10 cellular contexts compared by ENCODE assay signal in the genomic region with DNA sequence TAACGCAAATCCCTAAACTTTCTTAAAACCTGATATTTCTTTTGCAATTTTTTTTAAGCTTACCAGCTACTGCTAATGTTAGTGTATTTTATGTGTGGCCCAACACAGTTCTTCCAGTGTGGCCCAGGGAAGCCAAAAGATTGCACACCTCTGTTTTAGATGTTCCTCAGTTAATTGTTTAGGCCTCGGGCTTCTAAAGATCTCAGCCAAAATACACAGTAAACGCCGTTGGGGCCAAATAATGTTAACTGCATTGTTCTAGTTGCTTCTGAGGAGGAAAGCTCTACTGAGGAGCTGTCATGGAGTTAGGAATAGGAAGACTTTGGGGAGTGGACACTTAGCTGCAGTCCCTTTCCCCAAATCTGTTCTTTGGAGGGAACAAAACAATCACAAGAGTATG. TPM values are rescaled to one million over a fixed set of nuclear protein-coding genes. Genes with fewer than 3 reads are reported as not detected.
DNase-seq lines count a peak whose midpoint lies in the region; TF ChIP-seq lines count a peak whose summit lies in the region.
"Had no signal": no experiment of that assay in that cellular context is flagged by ENCODE, and none has a peak within 500 bp of the region (broad histone marks: within the 10 kb centered on the region; RNA-seq: fewer than 3 reads in every experiment).

No MANE protein-coding gene starts in this region.

- H3F3A ChIP-seq in Loucy (ENCODE audit: low read depth): no peaks in the 10 kb centered on the region; the same call in 1 of the 2 replicates

- H3K27me3 Mint-ChIP-seq in CD8-positive, alpha-beta memory T cell: no peaks in the 10 kb centered on the region
- H3K27me3 Mint-ChIP-seq in chondrocyte (ENCODE audit: low read depth) (no peaks in the 10 kb centered on the region), nephron (ENCODE audit: low read depth) (no peaks in the 10 kb centered on the region)

- peaks cover 51% of the 10 kb centered on the region for H4K20me1 ChIP-seq in Loucy (ENCODE audit: insufficient read depth, low read length, poor library complexity, severe bottlenecking)

- no peaks in the 10 kb centered on the region for H3K9me3 ChIP-seq in CD8-positive, alpha-beta memory T cell (ENCODE audit: low read length)
- H3K9me3 ChIP-seq in Loucy (ENCODE audit: insufficient read depth, low read depth, low read length): no peaks in the 10 kb centered on the region
- H3K9me3 ChIP-seq: tibial nerve had no signal

- H3K4me1 Mint-ChIP-seq in CD8-positive, alpha-beta memory T cell: peaks cover 40 to 51% (median 48%) of the 10 kb centered on the region in 3 donors
- peaks cover 37% of the 10 kb centered on the region for H3K4me1 Mint-ChIP-seq in chondrocyte (ENCODE audit: low read depth)
- peaks cover 28% of the 10 kb centered on the region for H3K4me1 Mint-ChIP-seq in nephron

- peak overlapping the region; percentile 89 for H3K9ac ChIP-seq in Loucy (ENCODE audit: low read depth, low read length, poor library complexity, severe bottlenecking)

- peak overlapping the region; percentile 87 to 99 (median 90) for H3K4me3 Mint-ChIP-seq in CD8-positive, alpha-beta memory T cell
- H3K4me3 Mint-ChIP-seq in chondrocyte (ENCODE audit: unreplicated experiment) (peak overlapping the region; percentile 14), nephron (peak overlapping the region; percentile 90 to 98 (median 92))

- H3K27me3 ChIP-seq in CD8-positive, alpha-beta memory T cell (ENCODE audit: insufficient read depth, low read length, poor library complexity, severe bottlenecking): no peaks in the 10 kb centered on the region
- H3K27me3 ChIP-seq in Loucy (ENCODE audit: insufficient read depth, low read length, poor library complexity, severe bottlenecking): no peaks in the 10 kb centered on the region
- H3K27me3 ChIP-seq: tibial nerve had no signal

- peaks cover 34% of the 10 kb centered on the region for H3K4me1 ChIP-seq in CD8-positive, alpha-beta memory T cell (ENCODE audit: insufficient read depth, low read length)
- H3K4me1 ChIP-seq in Loucy (ENCODE audit: insufficient read depth, low read length, poor library complexity, severe bottlenecking): peaks cover 26% of the 10 kb centered on the region

- CTCF ChIA-PET in CD8-positive, alpha-beta memory T cell (lab: Charles Lee): interaction anchor here (0.9 kb wide), 1 partner anchor 98 kb away, joined by 3 read pairs; no protein-coding TSS in a partner anchor

- peak overlapping the region; percentile 50 for H3K27ac ChIP-seq in CD8-positive, alpha-beta memory T cell (ENCODE audit: low read depth, low read length)

- no peak overlapping the region for H2AFZ ChIP-seq in Loucy (ENCODE audit: low read length)

- H3K9me2 ChIP-seq in Loucy (replicated peaks; ENCODE audit: low read depth, low read length): no peaks in the 10 kb centered on the region

- H3K36me3 ChIP-seq in CD8-positive, alpha-beta memory T cell (ENCODE audit: insufficient read depth, low read length): peaks cover 4% of the 10 kb centered on the region
- peaks cover 20% of the 10 kb centered on the region for H3K36me3 ChIP-seq in Loucy (ENCODE audit: insufficient read depth, low read length)

- POLR2A ChIA-PET in CD8-positive, alpha-beta memory T cell (lab: Charles Lee): interaction anchor here (0.7 to 6.4 kb wide), 3 partner anchors 13 to 67 kb away, joined by 3 to 101 read pairs (median 9); partner anchors contain the start of genes MOB4 and SF3B1

- peaks cover 80% of the 10 kb centered on the region for H3K79me2 ChIP-seq in Loucy (ENCODE audit: insufficient read depth, low read length)

- no peak for DNase-seq in CD8-positive, alpha-beta memory T cell
- DNase-seq in chondrocyte (ENCODE audit: low spot score) (no peak), NCI-H510A treated with DMSO at 0.1 percent for 48 hours (lab: John Stamatoyannopoulos, UW) (no peak), NOMO-1 (lab: John Stamatoyannopoulos, UW; ENCODE audit: unreplicated experiment in 2 of 2) (no peak), OCI-M1 (lab: John Stamatoyannopoulos, UW) (no peak)
- DNase-seq in stimulated activated CD4-positive, alpha-beta T cell treated with anti-CD3 and anti-CD28 coated beads, Interleukin-15, amount 100 ng/mL, for 24 hours: no peak
- DNase-seq: Right ventricle myocardium superior had no signal

- no peaks in the 10 kb centered on the region for H3K9me3 Mint-ChIP-seq in CD8-positive, alpha-beta memory T cell
- H3K9me3 Mint-ChIP-seq in chondrocyte (ENCODE audit: low read depth) (no peaks in the 10 kb centered on the region), nephron (no peaks in the 10 kb centered on the region)

- peak overlapping the region; percentile 86 to 99 (median 98) for H3K27ac Mint-ChIP-seq in CD8-positive, alpha-beta memory T cell
- H3K27ac Mint-ChIP-seq in chondrocyte (ENCODE audit: unreplicated experiment): peak overlapping the region; percentile 24
- H3K27ac Mint-ChIP-seq in nephron: peak overlapping the region; percentile 85 to 98 (median 89)

- TF ChIP-seq CTCF in Loucy (conservative IDR thresholded peaks at IDR 0.05; ENCODE audit: low read length) (no peak), chondrocyte (IDR thresholded peaks at IDR 0.05) (no peak), nephron (IDR thresholded peaks at IDR 0.05; ENCODE audit: unreplicated experiment in 3 of 3) (no peak)

- H3K4me2 ChIP-seq in Loucy (ENCODE audit: low read depth, low read length, poor library complexity, severe bottlenecking): peak overlapping the region; percentile 99

- H3K36me3 Mint-ChIP-seq in CD8-positive, alpha-beta memory T cell: peaks cover 0 to 59% (median 0%) of the 10 kb centered on the region in 3 donors
- H3K36me3 Mint-ChIP-seq in chondrocyte (ENCODE audit: low read depth): peaks cover 5% of the 10 kb centered on the region
- peaks cover 49% of the 10 kb centered on the region for H3K36me3 Mint-ChIP-seq in nephron (ENCODE audit: low read depth)

- peak overlapping the region; percentile 95 for H3K4me3 ChIP-seq in CD8-positive, alpha-beta memory T cell (ENCODE audit: low read length)
- H3K4me3 ChIP-seq in Loucy (ENCODE audit: low read length, poor library complexity, severe bottlenecking): peak overlapping the region; percentile 91
- H3K4me3 ChIP-seq: tibial nerve had no signal

RNA-seq across cellular contexts. Expression of gene HSPE1, which starts 2.0 kb away (rescaled TPM):
- total RNA-seq in CD8-positive, alpha-beta memory T cell: 100 to 1,000 TPM; 449 to 476 TPM
- polyA plus RNA-seq in CD8-positive, alpha-beta memory T cell: 141 TPM
- total RNA-seq in chondrocyte: 55.2 to 99.6 TPM (median 55.4 TPM) in 3 replicates

RNA-seq across cellular contexts. Expression of gene HSPD1, which starts 2.6 kb away (rescaled TPM):
- 1,000 to 10,000 TPM; 1,152 to 1,183 TPM for total RNA-seq in CD8-positive, alpha-beta memory T cell
- polyA plus RNA-seq in CD8-positive, alpha-beta memory T cell: 110 TPM
- 149 to 195 TPM (median 152 TPM) in 3 replicates for total RNA-seq in chondrocyte

RNA-seq across cellular contexts. Expression of gene MOB4, which starts 13.7 kb away (rescaled TPM):
- 10 to 100 TPM; 21.9 to 26.2 TPM for total RNA-seq in CD8-positive, alpha-beta memory T cell
- polyA plus RNA-seq in CD8-positive, alpha-beta memory T cell: 26.1 TPM
- total RNA-seq in chondrocyte: 30.8 to 32.8 TPM (median 32.3 TPM) in 3 replicates

RNA-seq across cellular contexts. Expression of gene COQ10B, which starts 48.8 kb away (rescaled TPM):
- total RNA-seq in CD8-positive, alpha-beta memory T cell: 10 to 100 TPM; 23.4 to 23.7 TPM
- polyA plus RNA-seq in CD8-positive, alpha-beta memory T cell: 42.6 TPM
- 28.5 to 33.9 TPM (median 33.5 TPM) in 3 replicates for total RNA-seq in chondrocyte

Comparison
In these comparisons a context has a peak if more than half of its experiments do, and no peak if none do; other contexts are left out.
1. H3K27ac Mint-ChIP-seq: peak in every context shown above with its lines; median percentile 98 in CD8-positive, alpha-beta memory T cell; 89 in nephron; 24 in chondrocyte.
2. H3K4me3 Mint-ChIP-seq: peak in every context shown above with its lines; median percentile 92 in nephron; 90 in CD8-positive, alpha-beta memory T cell; 14 in chondrocyte.